In the genomic region with DNA sequence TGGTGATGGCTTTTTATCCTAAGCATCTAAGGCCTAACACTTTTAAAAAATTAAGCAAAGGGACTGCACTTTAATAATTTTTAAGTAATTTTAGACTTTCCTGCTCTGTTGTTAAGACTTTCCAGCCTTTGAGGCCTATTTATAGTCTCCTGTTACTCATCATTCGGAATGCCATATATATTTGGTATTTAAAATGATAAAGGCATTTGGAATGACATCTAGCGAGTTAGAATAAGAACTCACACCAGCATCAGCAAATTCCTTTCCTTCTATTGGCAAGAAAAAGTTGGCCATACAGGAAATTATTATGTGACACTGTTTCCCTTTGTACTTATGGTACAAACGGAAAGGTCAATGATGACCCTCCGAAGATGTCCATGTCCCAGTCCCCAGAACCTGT, we compare ENCODE assay signal across 16 cellular contexts.
DNase-seq lines count a peak whose midpoint lies in the region; ATAC-seq, FAIRE-seq and TF ChIP-seq lines count a peak whose summit lies in the region.
"Had no signal": no experiment of that assay in that cellular context is flagged by ENCODE, and none has a peak within 500 bp of the region (broad histone marks: within the 10 kb centered on the region; RNA-seq: fewer than 3 reads in every experiment).

No MANE protein-coding gene starts in this region.

- intact Hi-C loops in pancreas (cut with DNase I) = no loop called here

- DNase-seq in GM04504 (ENCODE audit: low read depth) (peak; percentile 35), fibroblast of the aortic adventitia (ENCODE audit: low read depth) (peak; percentile 79), skeletal muscle cell (ENCODE audit: low read depth) (peak; percentile 39), pancreas (no peak), NCI-H2081 (lab: John Stamatoyannopoulos, UW) (no peak)
- DNase-seq: effector memory CD4-positive, alpha-beta T cell; Kasumi-1; mesendoderm; NCI-H1930; NCI-H82; stimulated activated CD4-positive, alpha-beta T cell treated with anti-CD3 and anti-CD28 coated beads, Interleukin-2, amount 100 ng/mL, for 48 hours; stimulated activated naive CD4-positive, alpha-beta T cell treated with Interleukin-2 at 50 U/mL for 16 hours had no signal

- H3K4me1 ChIP-seq in pancreas = no peaks in the 10 kb centered on the region
- H3K4me1 ChIP-seq: parathyroid adenoma had no signal

- no peak overlapping the region for H3K4me3 ChIP-seq in fibroblast of the aortic adventitia (ENCODE audit: low read depth, low read length)
- H3K4me3 ChIP-seq in skeletal muscle cell (ENCODE audit: low read depth, low read length) = no peak overlapping the region
- no peak overlapping the region for H3K4me3 ChIP-seq in pancreas

- TF ChIP-seq CTCF in fibroblast of the aortic adventitia (IDR thresholded peaks at IDR 0.05; ENCODE audit: insufficient read depth, low read length) = no peak
- no peak for TF ChIP-seq CTCF in pancreas (IDR thresholded peaks at IDR 0.05)

- H3K27ac ChIP-seq in pancreas = no peak overlapping the region
- H3K27ac ChIP-seq: parathyroid adenoma had no signal

- WGBS in pancreas, 2 donors = 92 to 96% methylated on average over 4 of the region's 4 CpGs

- ATAC-seq in SK-N-SH treated with all-trans-retinoic acid at 6 μM for 48 hours (peak; percentile 83), GM19463 (IDR thresholded peaks at IDR 0.05; ENCODE audit: unreplicated experiment) (no peak), pancreas (no peak), GM21786 (IDR thresholded peaks at IDR 0.05; ENCODE audit: unreplicated experiment) (no peak)

- no peaks in the 10 kb centered on the region for H3K36me3 ChIP-seq in pancreas

- no peaks in the 10 kb centered on the region for H3K27me3 ChIP-seq in pancreas

- H3K9me3 ChIP-seq in pancreas = no peaks in the 10 kb centered on the region

- no peak for FAIRE-seq in pancreas (lab: Jason Lieb, UNC)

TF ChIP-seq in SK-N-SH treated with all-trans-retinoic acid at 6 μM for 48 hours, 23 proteins besides CTCF, POLR2A, EP300 and RAD21:
- TF ChIP-seq RARB (CRISPR knock-in tag; IDR thresholded peaks at IDR 0.05) (no peak), GLIS3 (CRISPR knock-in tag; IDR thresholded peaks at IDR 0.05) (no peak), CSDC2 (CRISPR knock-in tag; IDR thresholded peaks at IDR 0.05) (no peak), ISL1 (CRISPR knock-in tag; IDR thresholded peaks at IDR 0.05) (no peak), ZC3H10 (CRISPR knock-in tag; IDR thresholded peaks at IDR 0.05) (no peak), ZNF565 (CRISPR knock-in tag; conservative IDR thresholded peaks at IDR 0.05; ENCODE audit: low read depth) (no peak), ZNF70 (CRISPR knock-in tag; IDR thresholded peaks at IDR 0.05) (no peak), TOX (CRISPR knock-in tag; IDR thresholded peaks at IDR 0.05; ENCODE audit: borderline replicate concordance) (no peak), ZFP3 (CRISPR knock-in tag; IDR thresholded peaks at IDR 0.05) (no peak), SNAI2 (CRISPR knock-in tag; IDR thresholded peaks at IDR 0.05) (no peak), ESRRG (CRISPR knock-in tag; IDR thresholded peaks at IDR 0.05) (no peak), OSR1 (CRISPR knock-in tag; IDR thresholded peaks at IDR 0.05) (no peak), PPARA (CRISPR knock-in tag; IDR thresholded peaks at IDR 0.05; ENCODE audit: borderline replicate concordance) (no peak), BACH2 (CRISPR knock-in tag; IDR thresholded peaks at IDR 0.05; ENCODE audit: borderline replicate concordance) (no peak), ZNF8 (CRISPR knock-in tag; IDR thresholded peaks at IDR 0.05) (no peak)
- TF ChIP-seq, protein P1, sequence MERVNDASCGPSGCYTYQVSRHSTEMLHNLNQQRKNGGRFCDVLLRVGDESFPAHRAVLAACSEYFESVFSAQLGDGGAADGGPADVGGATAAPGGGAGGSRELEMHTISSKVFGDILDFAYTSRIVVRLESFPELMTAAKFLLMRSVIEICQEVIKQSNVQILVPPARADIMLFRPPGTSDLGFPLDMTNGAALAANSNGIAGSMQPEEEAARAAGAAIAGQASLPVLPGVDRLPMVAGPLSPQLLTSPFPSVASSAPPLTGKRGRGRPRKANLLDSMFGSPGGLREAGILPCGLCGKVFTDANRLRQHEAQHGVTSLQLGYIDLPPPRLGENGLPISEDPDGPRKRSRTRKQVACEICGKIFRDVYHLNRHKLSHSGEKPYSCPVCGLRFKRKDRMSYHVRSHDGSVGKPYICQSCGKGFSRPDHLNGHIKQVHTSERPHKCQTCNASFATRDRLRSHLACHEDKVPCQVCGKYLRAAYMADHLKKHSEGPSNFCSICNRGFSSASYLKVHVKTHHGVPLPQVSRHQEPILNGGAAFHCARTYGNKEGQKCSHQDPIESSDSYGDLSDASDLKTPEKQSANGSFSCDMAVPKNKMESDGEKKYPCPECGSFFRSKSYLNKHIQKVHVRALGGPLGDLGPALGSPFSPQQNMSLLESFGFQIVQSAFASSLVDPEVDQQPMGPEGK (CRISPR knock-in tag; IDR thresholded peaks at IDR 0.05; ENCODE audit: borderline replicate concordance) = no peak
- TF ChIP-seq, protein P2, sequence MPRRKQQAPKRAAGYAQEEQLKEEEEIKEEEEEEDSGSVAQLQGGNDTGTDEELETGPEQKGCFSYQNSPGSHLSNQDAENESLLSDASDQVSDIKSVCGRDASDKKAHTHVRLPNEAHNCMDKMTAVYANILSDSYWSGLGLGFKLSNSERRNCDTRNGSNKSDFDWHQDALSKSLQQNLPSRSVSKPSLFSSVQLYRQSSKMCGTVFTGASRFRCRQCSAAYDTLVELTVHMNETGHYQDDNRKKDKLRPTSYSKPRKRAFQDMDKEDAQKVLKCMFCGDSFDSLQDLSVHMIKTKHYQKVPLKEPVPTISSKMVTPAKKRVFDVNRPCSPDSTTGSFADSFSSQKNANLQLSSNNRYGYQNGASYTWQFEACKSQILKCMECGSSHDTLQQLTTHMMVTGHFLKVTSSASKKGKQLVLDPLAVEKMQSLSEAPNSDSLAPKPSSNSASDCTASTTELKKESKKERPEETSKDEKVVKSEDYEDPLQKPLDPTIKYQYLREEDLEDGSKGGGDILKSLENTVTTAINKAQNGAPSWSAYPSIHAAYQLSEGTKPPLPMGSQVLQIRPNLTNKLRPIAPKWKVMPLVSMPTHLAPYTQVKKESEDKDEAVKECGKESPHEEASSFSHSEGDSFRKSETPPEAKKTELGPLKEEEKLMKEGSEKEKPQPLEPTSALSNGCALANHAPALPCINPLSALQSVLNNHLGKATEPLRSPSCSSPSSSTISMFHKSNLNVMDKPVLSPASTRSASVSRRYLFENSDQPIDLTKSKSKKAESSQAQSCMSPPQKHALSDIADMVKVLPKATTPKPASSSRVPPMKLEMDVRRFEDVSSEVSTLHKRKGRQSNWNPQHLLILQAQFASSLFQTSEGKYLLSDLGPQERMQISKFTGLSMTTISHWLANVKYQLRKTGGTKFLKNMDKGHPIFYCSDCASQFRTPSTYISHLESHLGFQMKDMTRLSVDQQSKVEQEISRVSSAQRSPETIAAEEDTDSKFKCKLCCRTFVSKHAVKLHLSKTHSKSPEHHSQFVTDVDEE (CRISPR knock-in tag; IDR thresholded peaks at IDR 0.05) = no peak
- TF ChIP-seq, protein P3, sequence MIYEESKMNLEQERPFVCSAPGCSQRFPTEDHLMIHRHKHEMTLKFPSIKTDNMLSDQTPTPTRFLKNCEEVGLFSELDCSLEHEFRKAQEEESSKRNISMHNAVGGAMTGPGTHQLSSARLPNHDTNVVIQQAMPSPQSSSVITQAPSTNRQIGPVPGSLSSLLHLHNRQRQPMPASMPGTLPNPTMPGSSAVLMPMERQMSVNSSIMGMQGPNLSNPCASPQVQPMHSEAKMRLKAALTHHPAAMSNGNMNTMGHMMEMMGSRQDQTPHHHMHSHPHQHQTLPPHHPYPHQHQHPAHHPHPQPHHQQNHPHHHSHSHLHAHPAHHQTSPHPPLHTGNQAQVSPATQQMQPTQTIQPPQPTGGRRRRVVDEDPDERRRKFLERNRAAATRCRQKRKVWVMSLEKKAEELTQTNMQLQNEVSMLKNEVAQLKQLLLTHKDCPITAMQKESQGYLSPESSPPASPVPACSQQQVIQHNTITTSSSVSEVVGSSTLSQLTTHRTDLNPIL (CRISPR knock-in tag; IDR thresholded peaks at IDR 0.05; ENCODE audit: low read depth) = no peak
- TF ChIP-seq, protein P4, sequence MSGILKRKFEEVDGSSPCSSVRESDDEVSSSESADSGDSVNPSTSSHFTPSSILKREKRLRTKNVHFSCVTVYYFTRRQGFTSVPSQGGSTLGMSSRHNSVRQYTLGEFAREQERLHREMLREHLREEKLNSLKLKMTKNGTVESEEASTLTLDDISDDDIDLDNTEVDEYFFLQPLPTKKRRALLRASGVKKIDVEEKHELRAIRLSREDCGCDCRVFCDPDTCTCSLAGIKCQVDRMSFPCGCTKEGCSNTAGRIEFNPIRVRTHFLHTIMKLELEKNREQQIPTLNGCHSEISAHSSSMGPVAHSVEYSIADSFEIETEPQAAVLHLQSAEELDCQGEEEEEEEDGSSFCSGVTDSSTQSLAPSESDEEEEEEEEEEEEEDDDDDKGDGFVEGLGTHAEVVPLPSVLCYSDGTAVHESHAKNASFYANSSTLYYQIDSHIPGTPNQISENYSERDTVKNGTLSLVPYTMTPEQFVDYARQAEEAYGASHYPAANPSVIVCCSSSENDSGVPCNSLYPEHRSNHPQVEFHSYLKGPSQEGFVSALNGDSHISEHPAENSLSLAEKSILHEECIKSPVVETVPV (CRISPR knock-in tag; IDR thresholded peaks at IDR 0.05) = no peak

Comparison
In these comparisons a context has a peak if more than half of its experiments do, and no peak if none do; other contexts are left out.
1. DNase-seq: peak in GM04504 (single experiment), fibroblast of the aortic adventitia (single experiment) and skeletal muscle cell (single experiment); none in pancreas (0 of 6) and NCI-H2081 (0 of 2).